25 cellular contexts compared by ENCODE assay signal in genomic region chr14:103367995-103368394, GRCh38. TPM values are rescaled to one million over a fixed set of nuclear protein-coding genes. Genes with fewer than 3 reads are reported as not detected.
DNase-seq lines count a peak whose midpoint lies in the region; ATAC-seq, FAIRE-seq and TF ChIP-seq lines count a peak whose summit lies in the region.
"Had no signal": no experiment of that assay in that cellular context is flagged by ENCODE, and none has a peak within 500 bp of the region (broad histone marks: within the 10 kb centered on the region; RNA-seq: fewer than 3 reads in every experiment).

No MANE protein-coding gene starts in this region.

- 0 out of 2 replicates have a peak, but pooled peaks cover under 1% of the 10 kb centered on the region for H3K9me3 ChIP-seq in SK-N-MC (ENCODE audit: low read depth, low read length)
- H3K9me3 ChIP-seq in fibroblast of lung (ENCODE audit: control insufficient read depth, insufficient read depth, low read depth, low read length) = no peaks in the 10 kb centered on the region
- no peaks in the 10 kb centered on the region for H3K9me3 ChIP-seq in parathyroid adenoma (ENCODE audit: control insufficient read depth, low read length)
- no peaks in the 10 kb centered on the region for H3K9me3 ChIP-seq in pancreas

- H3K36me3 ChIP-seq in SK-N-MC (ENCODE audit: insufficient read depth, low read length) (no peaks in the 10 kb centered on the region), fibroblast of lung (ENCODE audit: control insufficient read depth, insufficient read depth, low read length) (no peaks in the 10 kb centered on the region), parathyroid adenoma (ENCODE audit: control insufficient read depth, insufficient read depth, low read length) (no peaks in the 10 kb centered on the region), pancreas (no peaks in the 10 kb centered on the region)
- H3K36me3 ChIP-seq: SJSA1 had no signal

- WGBS in pancreas, 2 donors = 86 to 88% methylated on average over 4 of the region's 4 CpGs

- no peaks in the 10 kb centered on the region for H3K79me2 ChIP-seq in fibroblast of lung (ENCODE audit: control insufficient read depth, insufficient read depth, low read length)
- H3K79me2 ChIP-seq in parathyroid adenoma = no peaks in the 10 kb centered on the region

- H2AFZ ChIP-seq in fibroblast of lung (ENCODE audit: low read length) = peak overlapping the region; percentile 36
- H2AFZ ChIP-seq in parathyroid adenoma = peak overlapping the region; percentile 66

- no peaks in the 10 kb centered on the region for H4K20me1 ChIP-seq in fibroblast of lung (ENCODE audit: control insufficient read depth, extremely low read depth, insufficient read depth, low read length)

- DNase-seq in EH (ENCODE audit: low read depth) (peak; percentile 70), SK-N-MC (ENCODE audit: low read depth, low spot score) (no peak), fibroblast of lung (ENCODE audit: low read depth in 2 of 2) (no peak), pancreas (no peak)
- DNase-seq in activated T-cell treated with anti-CD3 and anti-CD28 coated beads, Interleukin-2, amount 50 U/mL, for 48 hours = no peak
- DNase-seq: AML-193; Caco-2; CD8-positive, alpha-beta T cell; GF-D8; H7; Kasumi-1; NCI-H1105 treated with DMSO at 0.1 percent for 48 hours; NCI-H146; NCI-H2029; NCI-H446; NCI-H524 treated with DMSO at 0.1 percent for 48 hours; NCI-H82; Right ventricle myocardium superior; RPMI8226 had no signal

- TF ChIP-seq CTCF in fibroblast of lung (conservative IDR thresholded peaks at IDR 0.05 in 1 of 2, IDR thresholded peaks at IDR 0.05 in 1 of 2; ENCODE audit: low read depth in 1 of 2, low read length in 2 of 2) = no peak
- TF ChIP-seq CTCF in parathyroid adenoma (IDR thresholded peaks at IDR 0.05) = no peak
- no peak for TF ChIP-seq CTCF in pancreas (IDR thresholded peaks at IDR 0.05)

- H3K9ac ChIP-seq in SK-N-MC (ENCODE audit: insufficient read length) = no peak overlapping the region
- no peak overlapping the region for H3K9ac ChIP-seq in fibroblast of lung (ENCODE audit: insufficient read depth, low read length)
- H3K9ac ChIP-seq in parathyroid adenoma = no peak overlapping the region

- no peak overlapping the region for H3K4me3 ChIP-seq in SK-N-MC
- no peak overlapping the region for H3K4me3 ChIP-seq in fibroblast of lung (replicated peaks in 1 of 4; ENCODE audit: control extremely low read depth in 1 of 4, insufficient read depth in 1 of 4, low read depth in 3 of 4, low read length in 4 of 4)
- no peak overlapping the region for H3K4me3 ChIP-seq in parathyroid adenoma (ENCODE audit: low read depth, low read length)
- H3K4me3 ChIP-seq in pancreas = no peak overlapping the region
- H3K4me3 ChIP-seq: SJSA1 had no signal

- H3K4me1 ChIP-seq in fibroblast of lung (ENCODE audit: control insufficient read depth, extremely low read depth, insufficient read depth, low read length) = peaks cover 4% of the 10 kb centered on the region
- H3K4me1 ChIP-seq in parathyroid adenoma = no peaks in the 10 kb centered on the region
- no peaks in the 10 kb centered on the region for H3K4me1 ChIP-seq in pancreas
- H3K4me1 ChIP-seq: Caco-2 had no signal

- no peak for ATAC-seq in pancreas
- no peak for ATAC-seq in HG02973 (IDR thresholded peaks at IDR 0.05; ENCODE audit: unreplicated experiment)
- ATAC-seq: CD8-positive, alpha-beta T cell had no signal

- intact Hi-C loops in pancreas (cut with DNase I) = no loop called here

- H3K4me2 ChIP-seq in fibroblast of lung (ENCODE audit: extremely low read depth, insufficient read depth, low read length) = no peak overlapping the region
- no peak overlapping the region for H3K4me2 ChIP-seq in parathyroid adenoma (ENCODE audit: low read length)

- FAIRE-seq in pancreas (lab: Jason Lieb, UNC) = no peak
- FAIRE-seq: A204.1, GM12891 had no signal

- H3K27me3 ChIP-seq in fibroblast of lung (ENCODE audit: control insufficient read depth, insufficient read depth, low read length) (no peaks in the 10 kb centered on the region), parathyroid adenoma (ENCODE audit: control insufficient read depth, insufficient read depth, low read length) (no peaks in the 10 kb centered on the region), pancreas (no peaks in the 10 kb centered on the region)
- H3K27me3 ChIP-seq: SJSA1 had no signal

- H3K27ac ChIP-seq in SK-N-MC = peak overlapping the region; percentile 48
- H3K27ac ChIP-seq in fibroblast of lung (ENCODE audit: insufficient read depth, low read length) = no peak overlapping the region
- peak overlapping the region; percentile 6 for H3K27ac ChIP-seq in parathyroid adenoma
- H3K27ac ChIP-seq in pancreas = no peak overlapping the region
- H3K27ac ChIP-seq: C4-2B, SJSA1 had no signal

RNA-seq across cellular contexts. Expression of gene MARK3, which starts 17.2 kb away (rescaled TPM):
- total RNA-seq in fibroblast of lung (93.7 and 119 TPM in 2 replicates), pancreas (10 to 100 TPM; 35.3 to 51.0 (median 40.1) TPM)
- polyA plus RNA-seq in fibroblast of lung (76.0 and 76.7 TPM in 2 replicates), pancreas (100 to 1,000 TPM in 1 of 2 donors, 10 to 100 TPM in 1; 84.7 to 110 TPM)
- 54.7 and 58.7 TPM in 2 replicates for polyA plus RNA-seq in fibroblast of lung (2012)
- polyA minus RNA-seq in fibroblast of lung (ENCODE audit: low replicate concordance) = 42.1 and 43.5 TPM in 2 replicates

RNA-seq across cellular contexts. Expression of gene EIF5, which starts 34.0 kb away (rescaled TPM):
- 158 and 185 TPM in 2 replicates for total RNA-seq in fibroblast of lung
- 333 and 400 TPM in 2 replicates for polyA plus RNA-seq in fibroblast of lung
- polyA plus RNA-seq in fibroblast of lung (2012) = 235 and 291 TPM in 2 replicates
- polyA minus RNA-seq in fibroblast of lung (ENCODE audit: low replicate concordance) = 39.8 and 40.9 TPM in 2 replicates
- 100 to 1,000 TPM in 3 of 6 donors, 10 to 100 TPM in 3; 79.8 to 139 (median 101) TPM for total RNA-seq in pancreas
- 10 to 100 TPM; 22.2 to 42.1 TPM for polyA plus RNA-seq in pancreas

Comparison
In these comparisons a context has a peak if more than half of its experiments do, and no peak if none do; other contexts are left out.
1. H3K27ac ChIP-seq: peak in SK-N-MC (single experiment) and parathyroid adenoma (single experiment); none in fibroblast of lung (single experiment) and pancreas (0 of 4).